In the genomic region with DNA sequence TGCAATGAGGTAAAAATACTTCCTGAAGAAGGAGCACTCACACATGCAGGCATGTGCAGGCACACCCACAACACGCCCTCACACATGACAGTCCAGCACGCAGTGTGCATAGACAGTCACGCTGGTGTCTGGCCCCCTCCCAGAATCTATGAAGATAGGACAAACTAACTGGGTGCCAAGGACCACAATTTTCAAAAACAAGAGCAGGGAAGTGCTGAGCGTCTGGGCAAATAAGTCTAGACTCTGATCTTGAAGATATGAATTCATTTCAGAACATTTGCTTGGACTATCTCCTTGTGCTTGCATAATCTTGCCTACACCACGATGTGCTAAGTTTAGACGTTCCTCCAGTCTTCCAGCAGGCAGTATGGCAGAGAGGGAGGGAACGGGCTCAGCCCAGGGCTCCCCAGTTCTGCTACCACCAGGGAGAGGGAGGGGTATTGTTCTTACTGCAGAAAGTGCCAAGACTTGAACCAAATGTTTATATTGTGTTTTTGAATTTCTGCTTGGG, we compare ENCODE assay signal across 9 cellular contexts.
A peak's percentile ranks its signal among the peaks of the same experiment; 100 is the strongest.
DNase-seq lines count a peak whose midpoint lies in the region; ATAC-seq and TF ChIP-seq lines count a peak whose summit lies in the region.
"Had no signal": no experiment of that assay in that cellular context is flagged by ENCODE, and none has a peak within 500 bp of the region (broad histone marks: within the 10 kb centered on the region; RNA-seq: fewer than 3 reads in every experiment).

No MANE protein-coding gene starts in this region.

- peak; percentile 8 for DNase-seq in MV-4-11 (lab: John Stamatoyannopoulos, UW)
- peak; percentile 12 for DNase-seq in effector CD4-positive, alpha-beta T cell
- DNase-seq in lower leg skin (ENCODE audit: low spot score in 2 of 2): peak; percentile 94 to 96
- peak; percentile 57 for DNase-seq in superior temporal gyrus (ENCODE audit: extremely low spot score)
- DNase-seq in NCI-H748 treated with DMSO at 0.1 percent for 48 hours (lab: John Stamatoyannopoulos, UW): no peak
- no peak for DNase-seq in CD1c-positive myeloid dendritic cell (ENCODE audit: extremely low spot score)
- DNase-seq: Karpas-422 had no signal

- no peak for TF ChIP-seq POLR2A in lower leg skin (IDR thresholded peaks at IDR 0.05)

- intact Hi-C loops in lower leg skin (cut with DNase I; ENCODE audit: low total_unique reads): no loop called here

- TF ChIP-seq CTCF in lower leg skin (IDR thresholded peaks at IDR 0.05): no peak

- 24 to 27% methylated on average over 7 of the region's 7 CpGs for WGBS in lower leg skin, 2 donors

- no peak overlapping the region for H3K4me3 ChIP-seq in lower leg skin (ENCODE audit: low read depth, poor library complexity, severe bottlenecking)

- ATAC-seq in GM18870 (IDR thresholded peaks at IDR 0.05; ENCODE audit: unreplicated experiment) (no peak), HG03095 (IDR thresholded peaks at IDR 0.05; ENCODE audit: unreplicated experiment) (no peak)

Comparison
In these comparisons a context has a peak if more than half of its experiments do, and no peak if none do; other contexts are left out.
1. DNase-seq: peak in MV-4-11 (single experiment), effector CD4-positive, alpha-beta T cell (single experiment), lower leg skin (2 of 2) and superior temporal gyrus (single experiment); none in NCI-H748 treated with DMSO at 0.1 percent for 48 hours (single experiment) and CD1c-positive myeloid dendritic cell (single experiment).